2 cellular contexts compared by ENCODE assay signal in the genomic region with DNA sequence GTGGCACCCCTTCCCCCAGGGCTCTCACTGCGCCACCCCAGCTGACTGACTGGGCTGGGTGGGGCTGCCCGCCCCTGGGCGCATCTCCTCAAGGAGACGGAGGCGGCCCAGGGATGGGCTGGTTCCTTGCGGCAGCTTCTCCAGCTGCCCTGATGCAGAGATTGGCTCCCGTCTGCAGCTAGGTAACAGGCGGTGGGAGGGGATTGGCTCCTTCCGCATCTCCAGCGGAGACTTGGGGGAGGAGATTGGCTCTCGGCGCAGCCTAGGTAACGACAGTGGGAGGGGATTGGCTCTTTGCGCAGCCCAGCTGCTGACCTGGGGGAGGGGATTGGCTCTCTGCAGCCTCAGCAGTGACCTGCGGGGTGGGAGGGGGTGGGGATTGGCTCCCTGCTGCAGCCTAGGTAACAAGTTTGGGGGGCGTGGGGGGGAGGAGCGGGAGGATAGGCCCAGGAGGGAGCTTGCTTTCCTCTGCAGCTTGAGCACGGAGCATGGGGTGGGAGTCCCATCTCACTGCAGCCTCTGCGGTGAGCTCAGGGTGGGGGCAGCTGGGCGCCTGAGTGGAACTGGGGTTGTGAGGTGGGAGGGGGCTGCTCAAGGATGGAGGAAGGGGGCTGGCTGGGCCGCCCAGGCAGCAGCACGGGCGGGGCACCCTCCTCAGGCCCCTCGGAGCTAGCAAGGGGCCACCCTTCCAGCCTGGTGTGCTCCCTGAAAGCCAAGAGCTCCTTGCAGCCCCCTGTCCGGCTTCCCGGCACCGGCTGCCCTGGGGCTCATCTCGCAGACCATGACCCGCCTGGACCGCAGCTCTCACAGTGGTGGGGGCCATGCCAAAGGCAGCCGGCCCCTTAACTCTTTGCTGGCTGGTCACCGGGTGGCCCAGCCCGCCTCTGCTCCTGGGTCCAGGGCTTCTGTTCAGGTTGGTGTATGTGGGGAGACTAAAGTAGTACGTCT.
TF ChIP-seq lines count a peak whose summit lies in the region.

No MANE protein-coding gene starts in this region.

TF ChIP-seq in IMR-90, 13 proteins besides CTCF, POLR2A, EP300 and RAD21:
- no peak for TF ChIP-seq FOS (IDR thresholded peaks at IDR 0.05; ENCODE audit: low read depth, low read length)
- TF ChIP-seq, protein P1, sequence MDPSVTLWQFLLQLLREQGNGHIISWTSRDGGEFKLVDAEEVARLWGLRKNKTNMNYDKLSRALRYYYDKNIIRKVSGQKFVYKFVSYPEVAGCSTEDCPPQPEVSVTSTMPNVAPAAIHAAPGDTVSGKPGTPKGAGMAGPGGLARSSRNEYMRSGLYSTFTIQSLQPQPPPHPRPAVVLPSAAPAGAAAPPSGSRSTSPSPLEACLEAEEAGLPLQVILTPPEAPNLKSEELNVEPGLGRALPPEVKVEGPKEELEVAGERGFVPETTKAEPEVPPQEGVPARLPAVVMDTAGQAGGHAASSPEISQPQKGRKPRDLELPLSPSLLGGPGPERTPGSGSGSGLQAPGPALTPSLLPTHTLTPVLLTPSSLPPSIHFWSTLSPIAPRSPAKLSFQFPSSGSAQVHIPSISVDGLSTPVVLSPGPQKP (IDR thresholded peaks at IDR 0.05; ENCODE audit: borderline replicate concordance, low read depth, low read length), result no peak
- no peak for TF ChIP-seq SMC3 (IDR thresholded peaks at IDR 0.05; ENCODE audit: low read depth, low read length)
- no peak for TF ChIP-seq CEBPB (IDR thresholded peaks at IDR 0.05; ENCODE audit: low read depth, low read length)
- TF ChIP-seq RCOR1 (IDR thresholded peaks at IDR 0.05; ENCODE audit: insufficient replicate concordance, low read length), result no peak
- TF ChIP-seq CHD1 (IDR thresholded peaks at IDR 0.05; ENCODE audit: low read depth, low read length), result no peak
- TF ChIP-seq, protein P2, sequence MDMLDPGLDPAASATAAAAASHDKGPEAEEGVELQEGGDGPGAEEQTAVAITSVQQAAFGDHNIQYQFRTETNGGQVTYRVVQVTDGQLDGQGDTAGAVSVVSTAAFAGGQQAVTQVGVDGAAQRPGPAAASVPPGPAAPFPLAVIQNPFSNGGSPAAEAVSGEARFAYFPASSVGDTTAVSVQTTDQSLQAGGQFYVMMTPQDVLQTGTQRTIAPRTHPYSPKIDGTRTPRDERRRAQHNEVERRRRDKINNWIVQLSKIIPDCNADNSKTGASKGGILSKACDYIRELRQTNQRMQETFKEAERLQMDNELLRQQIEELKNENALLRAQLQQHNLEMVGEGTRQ (IDR thresholded peaks at IDR 0.05; ENCODE audit: low read depth, low read length), result no peak
- TF ChIP-seq MXI1 (IDR thresholded peaks at IDR 0.05; ENCODE audit: borderline replicate concordance, low read depth, low read length), result no peak
- no peak for TF ChIP-seq BHLHE40 (IDR thresholded peaks at IDR 0.05; ENCODE audit: low read depth, low read length)
- no peak for TF ChIP-seq MAZ (IDR thresholded peaks at IDR 0.05; ENCODE audit: borderline replicate concordance, low read depth, low read length)
- no peak for TF ChIP-seq NFE2L2 (IDR thresholded peaks at IDR 0.05; ENCODE audit: low read depth, low read length)
- no peak for TF ChIP-seq RFX5 (IDR thresholded peaks at IDR 0.05; ENCODE audit: low read depth, low read length)
- TF ChIP-seq MAFK (IDR thresholded peaks at IDR 0.05; ENCODE audit: low read depth, low read length), result no peak
TF ChIP-seq in IMR-90: peak in this region for 0.

TF ChIP-seq in WTC11, 78 proteins besides CTCF, POLR2A, EP300 and RAD21 (continues in another document):
- TF ChIP-seq, protein P3, sequence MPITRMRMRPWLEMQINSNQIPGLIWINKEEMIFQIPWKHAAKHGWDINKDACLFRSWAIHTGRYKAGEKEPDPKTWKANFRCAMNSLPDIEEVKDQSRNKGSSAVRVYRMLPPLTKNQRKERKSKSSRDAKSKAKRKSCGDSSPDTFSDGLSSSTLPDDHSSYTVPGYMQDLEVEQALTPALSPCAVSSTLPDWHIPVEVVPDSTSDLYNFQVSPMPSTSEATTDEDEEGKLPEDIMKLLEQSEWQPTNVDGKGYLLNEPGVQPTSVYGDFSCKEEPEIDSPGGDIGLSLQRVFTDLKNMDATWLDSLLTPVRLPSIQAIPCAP (CRISPR knock-in tag; IDR thresholded peaks at IDR 0.05), result no peak
- peak; percentile 84 for TF ChIP-seq NFYB (CRISPR knock-in tag; conservative IDR thresholded peaks at IDR 0.05; ENCODE audit: low read depth)
- TF ChIP-seq, protein P4, sequence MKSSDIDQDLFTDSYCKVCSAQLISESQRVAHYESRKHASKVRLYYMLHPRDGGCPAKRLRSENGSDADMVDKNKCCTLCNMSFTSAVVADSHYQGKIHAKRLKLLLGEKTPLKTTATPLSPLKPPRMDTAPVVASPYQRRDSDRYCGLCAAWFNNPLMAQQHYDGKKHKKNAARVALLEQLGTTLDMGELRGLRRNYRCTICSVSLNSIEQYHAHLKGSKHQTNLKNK (CRISPR knock-in tag; IDR thresholded peaks at IDR 0.05), result no peak
- TF ChIP-seq ZNF219 (CRISPR knock-in tag; IDR thresholded peaks at IDR 0.05; ENCODE audit: borderline replicate concordance), result no peak
- TF ChIP-seq TP53 (CRISPR knock-in tag; IDR thresholded peaks at IDR 0.05), result peak; percentile 27; the same call in 1 of the 2 replicates
- TF ChIP-seq, protein P5, sequence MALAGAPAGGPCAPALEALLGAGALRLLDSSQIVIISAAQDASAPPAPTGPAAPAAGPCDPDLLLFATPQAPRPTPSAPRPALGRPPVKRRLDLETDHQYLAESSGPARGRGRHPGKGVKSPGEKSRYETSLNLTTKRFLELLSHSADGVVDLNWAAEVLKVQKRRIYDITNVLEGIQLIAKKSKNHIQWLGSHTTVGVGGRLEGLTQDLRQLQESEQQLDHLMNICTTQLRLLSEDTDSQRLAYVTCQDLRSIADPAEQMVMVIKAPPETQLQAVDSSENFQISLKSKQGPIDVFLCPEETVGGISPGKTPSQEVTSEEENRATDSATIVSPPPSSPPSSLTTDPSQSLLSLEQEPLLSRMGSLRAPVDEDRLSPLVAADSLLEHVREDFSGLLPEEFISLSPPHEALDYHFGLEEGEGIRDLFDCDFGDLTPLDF (CRISPR knock-in tag; IDR thresholded peaks at IDR 0.05), result no peak
- TF ChIP-seq ZNF396 (CRISPR knock-in tag; IDR thresholded peaks at IDR 0.05; ENCODE audit: borderline replicate concordance), result no peak
- TF ChIP-seq, protein P6, sequence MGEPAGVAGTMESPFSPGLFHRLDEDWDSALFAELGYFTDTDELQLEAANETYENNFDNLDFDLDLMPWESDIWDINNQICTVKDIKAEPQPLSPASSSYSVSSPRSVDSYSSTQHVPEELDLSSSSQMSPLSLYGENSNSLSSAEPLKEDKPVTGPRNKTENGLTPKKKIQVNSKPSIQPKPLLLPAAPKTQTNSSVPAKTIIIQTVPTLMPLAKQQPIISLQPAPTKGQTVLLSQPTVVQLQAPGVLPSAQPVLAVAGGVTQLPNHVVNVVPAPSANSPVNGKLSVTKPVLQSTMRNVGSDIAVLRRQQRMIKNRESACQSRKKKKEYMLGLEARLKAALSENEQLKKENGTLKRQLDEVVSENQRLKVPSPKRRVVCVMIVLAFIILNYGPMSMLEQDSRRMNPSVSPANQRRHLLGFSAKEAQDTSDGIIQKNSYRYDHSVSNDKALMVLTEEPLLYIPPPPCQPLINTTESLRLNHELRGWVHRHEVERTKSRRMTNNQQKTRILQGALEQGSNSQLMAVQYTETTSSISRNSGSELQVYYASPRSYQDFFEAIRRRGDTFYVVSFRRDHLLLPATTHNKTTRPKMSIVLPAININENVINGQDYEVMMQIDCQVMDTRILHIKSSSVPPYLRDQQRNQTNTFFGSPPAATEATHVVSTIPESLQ (CRISPR knock-in tag; IDR thresholded peaks at IDR 0.05), result no peak
- TF ChIP-seq, protein P7, sequence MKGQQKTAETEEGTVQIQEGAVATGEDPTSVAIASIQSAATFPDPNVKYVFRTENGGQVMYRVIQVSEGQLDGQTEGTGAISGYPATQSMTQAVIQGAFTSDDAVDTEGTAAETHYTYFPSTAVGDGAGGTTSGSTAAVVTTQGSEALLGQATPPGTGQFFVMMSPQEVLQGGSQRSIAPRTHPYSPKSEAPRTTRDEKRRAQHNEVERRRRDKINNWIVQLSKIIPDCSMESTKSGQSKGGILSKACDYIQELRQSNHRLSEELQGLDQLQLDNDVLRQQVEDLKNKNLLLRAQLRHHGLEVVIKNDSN (CRISPR knock-in tag; IDR thresholded peaks at IDR 0.05), result 0 out of 2 replicates have a peak, but pooled peaks have one; percentile 29
- TF ChIP-seq GTF2I (CRISPR knock-in tag; conservative IDR thresholded peaks at IDR 0.05), result no peak
- no peak for TF ChIP-seq FOXK1 (CRISPR knock-in tag; IDR thresholded peaks at IDR 0.05)
- TF ChIP-seq RORB (CRISPR knock-in tag; IDR thresholded peaks at IDR 0.05), result no peak
- no peak for TF ChIP-seq CBFB (CRISPR knock-in tag; IDR thresholded peaks at IDR 0.05; ENCODE audit: low read depth)
- no peak for TF ChIP-seq HMGA2 (CRISPR knock-in tag; IDR thresholded peaks at IDR 0.05)
- TF ChIP-seq ZNF121 (CRISPR knock-in tag; IDR thresholded peaks at IDR 0.05), result no peak
- TF ChIP-seq MYBL2 (CRISPR knock-in tag; IDR thresholded peaks at IDR 0.05), result no peak
- TF ChIP-seq, protein P8, sequence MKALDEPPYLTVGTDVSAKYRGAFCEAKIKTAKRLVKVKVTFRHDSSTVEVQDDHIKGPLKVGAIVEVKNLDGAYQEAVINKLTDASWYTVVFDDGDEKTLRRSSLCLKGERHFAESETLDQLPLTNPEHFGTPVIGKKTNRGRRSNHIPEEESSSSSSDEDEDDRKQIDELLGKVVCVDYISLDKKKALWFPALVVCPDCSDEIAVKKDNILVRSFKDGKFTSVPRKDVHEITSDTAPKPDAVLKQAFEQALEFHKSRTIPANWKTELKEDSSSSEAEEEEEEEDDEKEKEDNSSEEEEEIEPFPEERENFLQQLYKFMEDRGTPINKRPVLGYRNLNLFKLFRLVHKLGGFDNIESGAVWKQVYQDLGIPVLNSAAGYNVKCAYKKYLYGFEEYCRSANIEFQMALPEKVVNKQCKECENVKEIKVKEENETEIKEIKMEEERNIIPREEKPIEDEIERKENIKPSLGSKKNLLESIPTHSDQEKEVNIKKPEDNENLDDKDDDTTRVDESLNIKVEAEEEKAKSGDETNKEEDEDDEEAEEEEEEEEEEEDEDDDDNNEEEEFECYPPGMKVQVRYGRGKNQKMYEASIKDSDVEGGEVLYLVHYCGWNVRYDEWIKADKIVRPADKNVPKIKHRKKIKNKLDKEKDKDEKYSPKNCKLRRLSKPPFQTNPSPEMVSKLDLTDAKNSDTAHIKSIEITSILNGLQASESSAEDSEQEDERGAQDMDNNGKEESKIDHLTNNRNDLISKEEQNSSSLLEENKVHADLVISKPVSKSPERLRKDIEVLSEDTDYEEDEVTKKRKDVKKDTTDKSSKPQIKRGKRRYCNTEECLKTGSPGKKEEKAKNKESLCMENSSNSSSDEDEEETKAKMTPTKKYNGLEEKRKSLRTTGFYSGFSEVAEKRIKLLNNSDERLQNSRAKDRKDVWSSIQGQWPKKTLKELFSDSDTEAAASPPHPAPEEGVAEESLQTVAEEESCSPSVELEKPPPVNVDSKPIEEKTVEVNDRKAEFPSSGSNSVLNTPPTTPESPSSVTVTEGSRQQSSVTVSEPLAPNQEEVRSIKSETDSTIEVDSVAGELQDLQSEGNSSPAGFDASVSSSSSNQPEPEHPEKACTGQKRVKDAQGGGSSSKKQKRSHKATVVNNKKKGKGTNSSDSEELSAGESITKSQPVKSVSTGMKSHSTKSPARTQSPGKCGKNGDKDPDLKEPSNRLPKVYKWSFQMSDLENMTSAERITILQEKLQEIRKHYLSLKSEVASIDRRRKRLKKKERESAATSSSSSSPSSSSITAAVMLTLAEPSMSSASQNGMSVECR (CRISPR knock-in tag; IDR thresholded peaks at IDR 0.05; ENCODE audit: borderline replicate concordance), result peak; percentile 64; the same call in 1 of the 2 replicates
- TF ChIP-seq, protein P9, sequence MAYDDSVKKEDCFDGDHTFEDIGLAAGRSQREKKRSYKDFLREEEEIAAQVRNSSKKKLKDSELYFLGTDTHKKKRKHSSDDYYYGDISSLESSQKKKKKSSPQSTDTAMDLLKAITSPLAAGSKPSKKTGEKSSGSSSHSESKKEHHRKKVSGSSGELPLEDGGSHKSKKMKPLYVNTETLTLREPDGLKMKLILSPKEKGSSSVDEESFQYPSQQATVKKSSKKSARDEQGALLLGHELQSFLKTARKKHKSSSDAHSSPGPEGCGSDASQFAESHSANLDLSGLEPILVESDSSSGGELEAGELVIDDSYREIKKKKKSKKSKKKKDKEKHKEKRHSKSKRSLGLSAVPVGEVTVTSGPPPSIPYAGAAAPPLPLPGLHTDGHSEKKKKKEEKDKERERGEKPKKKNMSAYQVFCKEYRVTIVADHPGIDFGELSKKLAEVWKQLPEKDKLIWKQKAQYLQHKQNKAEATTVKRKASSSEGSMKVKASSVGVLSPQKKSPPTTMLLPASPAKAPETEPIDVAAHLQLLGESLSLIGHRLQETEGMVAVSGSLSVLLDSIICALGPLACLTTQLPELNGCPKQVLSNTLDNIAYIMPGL (CRISPR knock-in tag; IDR thresholded peaks at IDR 0.05), result no peak
- no peak for TF ChIP-seq TEAD1 (CRISPR knock-in tag; IDR thresholded peaks at IDR 0.05)
- 0 out of 2 replicates have a peak, but pooled peaks have one; percentile 8 for TF ChIP-seq ETV6 (CRISPR knock-in tag; IDR thresholded peaks at IDR 0.05)
- TF ChIP-seq, protein P10, sequence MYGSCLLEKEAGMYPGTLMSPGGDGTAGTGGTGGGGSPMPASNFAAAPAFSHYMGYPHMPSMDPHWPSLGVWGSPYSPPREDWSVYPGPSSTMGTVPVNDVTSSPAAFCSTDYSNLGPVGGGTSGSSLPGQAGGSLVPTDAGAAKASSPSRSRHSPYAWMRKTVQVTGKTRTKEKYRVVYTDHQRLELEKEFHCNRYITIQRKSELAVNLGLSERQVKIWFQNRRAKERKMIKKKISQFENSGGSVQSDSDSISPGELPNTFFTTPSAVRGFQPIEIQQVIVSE (CRISPR knock-in tag; IDR thresholded peaks at IDR 0.05; ENCODE audit: borderline replicate concordance), result no peak
- TF ChIP-seq, protein P11, sequence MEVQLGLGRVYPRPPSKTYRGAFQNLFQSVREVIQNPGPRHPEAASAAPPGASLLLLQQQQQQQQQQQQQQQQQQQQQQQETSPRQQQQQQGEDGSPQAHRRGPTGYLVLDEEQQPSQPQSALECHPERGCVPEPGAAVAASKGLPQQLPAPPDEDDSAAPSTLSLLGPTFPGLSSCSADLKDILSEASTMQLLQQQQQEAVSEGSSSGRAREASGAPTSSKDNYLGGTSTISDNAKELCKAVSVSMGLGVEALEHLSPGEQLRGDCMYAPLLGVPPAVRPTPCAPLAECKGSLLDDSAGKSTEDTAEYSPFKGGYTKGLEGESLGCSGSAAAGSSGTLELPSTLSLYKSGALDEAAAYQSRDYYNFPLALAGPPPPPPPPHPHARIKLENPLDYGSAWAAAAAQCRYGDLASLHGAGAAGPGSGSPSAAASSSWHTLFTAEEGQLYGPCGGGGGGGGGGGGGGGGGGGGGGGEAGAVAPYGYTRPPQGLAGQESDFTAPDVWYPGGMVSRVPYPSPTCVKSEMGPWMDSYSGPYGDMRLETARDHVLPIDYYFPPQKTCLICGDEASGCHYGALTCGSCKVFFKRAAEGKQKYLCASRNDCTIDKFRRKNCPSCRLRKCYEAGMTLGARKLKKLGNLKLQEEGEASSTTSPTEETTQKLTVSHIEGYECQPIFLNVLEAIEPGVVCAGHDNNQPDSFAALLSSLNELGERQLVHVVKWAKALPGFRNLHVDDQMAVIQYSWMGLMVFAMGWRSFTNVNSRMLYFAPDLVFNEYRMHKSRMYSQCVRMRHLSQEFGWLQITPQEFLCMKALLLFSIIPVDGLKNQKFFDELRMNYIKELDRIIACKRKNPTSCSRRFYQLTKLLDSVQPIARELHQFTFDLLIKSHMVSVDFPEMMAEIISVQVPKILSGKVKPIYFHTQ (CRISPR knock-in tag; IDR thresholded peaks at IDR 0.05), result no peak
- no peak for TF ChIP-seq ZNF317 (CRISPR knock-in tag; IDR thresholded peaks at IDR 0.05; ENCODE audit: borderline replicate concordance, low read depth)
